ENCODE assay signal across 8 cellular contexts in the genomic region with DNA sequence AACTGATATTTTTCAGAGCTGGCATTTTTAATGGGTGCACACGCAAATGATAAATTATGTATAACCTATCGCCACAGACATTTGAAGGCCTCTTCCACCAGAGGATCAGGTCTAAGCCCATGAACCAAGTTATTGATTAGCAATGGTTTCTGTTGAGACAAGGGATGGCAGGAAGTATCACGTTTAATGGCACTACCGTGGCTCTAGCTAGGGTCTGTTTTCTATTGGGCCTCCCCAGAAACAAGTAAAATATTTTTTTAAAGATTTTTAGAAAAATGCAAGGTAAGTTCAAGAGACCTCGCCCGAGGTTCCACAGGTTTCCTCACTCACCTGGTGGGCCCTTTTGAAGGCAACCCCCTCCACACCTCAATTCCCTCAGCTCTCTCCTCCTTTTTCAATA. TPM values are rescaled to one million over a fixed set of nuclear protein-coding genes. Genes with fewer than 3 reads are reported as not detected.
A peak's percentile ranks its signal among the peaks of the same experiment; 100 is the strongest.
DNase-seq lines count a peak whose midpoint lies in the region; ATAC-seq, FAIRE-seq and TF ChIP-seq lines count a peak whose summit lies in the region.

No MANE protein-coding gene starts in this region.

- peak overlapping the region; percentile 79 for H3K4me3 ChIP-seq in GM12878

- WGBS in GM12878 (ENCODE audit: insufficient coverage, insufficient replicate concordance, low lambda C conversion rate, missing lambda C conversion rate) = 2% methylated on average over 6 of the region's 6 CpGs

- no peaks in the 10 kb centered on the region for H3K27me3 Mint-ChIP-seq in mesothelial cell of epicardium (ENCODE audit: low read depth)

- H3K27ac Mint-ChIP-seq in mesothelial cell of epicardium = peak overlapping the region; percentile 85

- no peak for TF ChIP-seq POLR2A in GM12878 (IDR thresholded peaks at IDR 0.05; ENCODE audit: low read depth, low read length)

- POLR2A ChIA-PET in GM12878 (lab: Charles Lee) = interaction anchor here (0.6 to 2.7 kb wide), 9 partner anchors 9 to 873 kb away, joined by 3 to 16 read pairs (median 5); a partner anchor contains a TSS

- no peaks in the 10 kb centered on the region for H3K9me3 ChIP-seq in GM12878 (replicated peaks; ENCODE audit: control insufficient read depth, insufficient read depth, low read length)

- SMC1A ChIA-PET in GM12878 (lab: Charles Lee; ENCODE audit: uncharacterized antibody, unreplicated experiment) = interaction anchor here (1.1 to 2.2 kb wide), 7 partner anchors 10 to 528 kb away, joined by 3 to 27 read pairs (median 5); a partner anchor contains a TSS

- peak overlapping the region; percentile 87 for H3K4me3 Mint-ChIP-seq in mesothelial cell of epicardium

- H3K36me3 Mint-ChIP-seq in mesothelial cell of epicardium = peaks cover 2% of the 10 kb centered on the region

- TF ChIP-seq RAD21 in GM12878 (IDR thresholded peaks at IDR 0.05; ENCODE audit: insufficient read depth, low read depth, low read length) = no peak

- peak overlapping the region; percentile 64 for H3K4me2 ChIP-seq in GM12878 (ENCODE audit: control insufficient read depth, insufficient read depth)

- in situ Hi-C loops in GM12878 (cut with MboI) = no loop called here

- H3K27ac ChIP-seq in GM12878 (ENCODE audit: control insufficient read depth, insufficient read depth) = peak overlapping the region; percentile 69

- RAD21 ChIA-PET in GM12878 (lab: Charles Lee; ENCODE audit: unreplicated experiment) = interaction anchor here (1.0 to 1.9 kb wide), 5 partner anchors 9 to 178 kb away, joined by 4 to 16 read pairs (median 5); a partner anchor contains a TSS

- no peaks in the 10 kb centered on the region for H4K20me1 ChIP-seq in GM12878 (ENCODE audit: control insufficient read depth, insufficient read depth)

- no TSS peak for BruUV-seq in GM12878 (replicated peaks; lab: Mats Ljungman, UMichigan)

- ATAC-seq in HG03571 (IDR thresholded peaks at IDR 0.05; ENCODE audit: unreplicated experiment) = peak; percentile 16
- ATAC-seq in GM12878 = peak; percentile 28
- no peak for ATAC-seq in HG03039 (IDR thresholded peaks at IDR 0.05; ENCODE audit: unreplicated experiment)

- TF ChIP-seq CTCF in GM12878 (IDR thresholded peaks at IDR 0.05 in 2 of 3, conservative IDR thresholded peaks at IDR 0.05 in 1 of 3; ENCODE audit: control insufficient read depth in 2 of 3, extremely low read depth in 1 of 3, insufficient read depth in 1 of 3, low read depth in 3 of 3, low read length in 3 of 3) (no peak), mesothelial cell of epicardium (IDR thresholded peaks at IDR 0.05; ENCODE audit: unreplicated experiment) (no peak)

- no peaks in the 10 kb centered on the region for H3K27me3 ChIP-seq in GM12878 (replicated peaks in 1 of 2; ENCODE audit: control insufficient read depth in 2 of 2, insufficient read depth in 2 of 2, low read length in 1 of 2)

- FAIRE-seq in GM12878 (lab: Jason Lieb, UNC) = no peak

- H2AFZ ChIP-seq in GM12878 (ENCODE audit: control insufficient read depth, low read depth, low read length) = peak overlapping the region; percentile 80

- DNase-seq in NCI-H1092 treated with DMSO at 0.1 percent for 48 hours (lab: John Stamatoyannopoulos, UW) (peak; percentile 8), NCI-H1092 (lab: John Stamatoyannopoulos, UW) (no peak), GM12878 (ENCODE audit: low read depth, low spot score) (no peak), mesothelial cell of epicardium (ENCODE audit: low spot score in 2 of 2, unreplicated experiment in 2 of 2) (no peak), DMS 273 (lab: John Stamatoyannopoulos, UW; ENCODE audit: unreplicated experiment) (no peak), epidermal melanocyte (ENCODE audit: insufficient read length, low spot score) (no peak)

- no peaks in the 10 kb centered on the region for H3K36me3 ChIP-seq in GM12878 (ENCODE audit: control insufficient read depth in 2 of 2, insufficient read depth in 2 of 2, low read length in 1 of 2)

- CTCF ChIA-PET in GM12878 (lab: Yijun Ruan, JAX) = interaction anchor here (0.7 to 3.7 kb wide), 8 partner anchors 9 to 260 kb away, joined by 3 to 30 read pairs (median 6); a partner anchor contains a TSS

- H3K9me3 Mint-ChIP-seq in mesothelial cell of epicardium = no peaks in the 10 kb centered on the region

- peaks cover 36% of the 10 kb centered on the region for H3K4me1 Mint-ChIP-seq in mesothelial cell of epicardium

- intact Hi-C loops in GM12878 (cut with micrococcal nuclease; ENCODE audit: unreplicated experiment) = loop anchor here (2.0 to 10.0 kb wide), 2 partner anchors 50 to 258 kb away; a partner anchor contains a TSS

- H3K4me1 ChIP-seq in GM12878 (ENCODE audit: control insufficient read depth, insufficient read depth, low read length) = peaks cover 12% of the 10 kb centered on the region; the same call in 1 of the 2 replicates

- peaks cover 63% of the 10 kb centered on the region for H3K79me2 ChIP-seq in GM12878 (ENCODE audit: control insufficient read depth, insufficient read depth, low read length)

- H3K9ac ChIP-seq in GM12878 (ENCODE audit: control insufficient read depth, insufficient read depth, low read length) = peak overlapping the region; percentile 63

- TF ChIP-seq EP300 in GM12878 (IDR thresholded peaks at IDR 0.05; ENCODE audit: borderline replicate concordance in 1 of 2, control insufficient read depth in 1 of 2, low read depth in 2 of 2, low read length in 2 of 2) = no peak

TF ChIP-seq in GM12878, 131 proteins besides CTCF, POLR2A, EP300 and RAD21 (continues in another document):
- no peak for TF ChIP-seq SMAD1 (IDR thresholded peaks at IDR 0.05; ENCODE audit: low read depth, partially characterized antibody)
- 0 out of 2 replicates have a peak, but pooled peaks have one; percentile 24 for TF ChIP-seq MTA2 (IDR thresholded peaks at IDR 0.05; ENCODE audit: low read depth)

RNA-seq across cellular contexts. Expression of a gene that starts 0.7 kb away (rescaled TPM):
- total RNA-seq in GM12878 (2013; cell fraction: nucleolus; rRNA removed) = 29.2 and 30.2 TPM in 2 replicates
- total RNA-seq in GM12878 (2014; rRNA removed) (23.8 and 28.2 TPM in 2 replicates), GM12878 (2014; rRNA removed; fragmentation: Illumina TruSeq; extraction: Trizol) (28.4 and 29.7 TPM in 2 replicates), GM12878 (2021) (46.8 and 53.9 TPM in 2 replicates), mesothelial cell of epicardium (49.5 to 52.7 TPM (median 50.4 TPM) in 3 replicates)
- 14.1 TPM for polyA plus RNA-seq in GM12878 (2011; ENCODE audit: low read depth)
- polyA plus RNA-seq in GM12878 (2011; rRNA removed) (20.5 and 34.1 TPM in 2 replicates), GM12878 (2014; fragmentation: Illumina TruSeq; extraction: Trizol) (25.1 and 32.6 TPM in 2 replicates), GM12878 (2014; fragmentation: Nextera tagmentation; extraction: Ambion mirVana) (10 to 100 TPM; 10.1 to 13.0 TPM), GM12878 (2014; rRNA removed) (14.6 and 17.4 TPM in 2 replicates), GM12878 (2016; fragmentation: Nextera tagmentation; extraction: Ambion mirVana) (10 to 100 TPM; 81.9 to 95.2 TPM)
- 10.2 and 15.1 TPM in 2 replicates for polyA plus RNA-seq in GM12878 (2011; cell fraction: cytosol; rRNA removed)
- polyA plus RNA-seq in GM12878 (2011; cell fraction: nucleus; rRNA removed) = 8.4 and 11.9 TPM in 2 replicates
- polyA plus RNA-seq in GM12878 (2012) = 19.4 and 24.3 TPM in 2 replicates
- 22.9 and 30.2 TPM in 2 replicates for polyA minus RNA-seq in GM12878 (2011; rRNA and poly(A)+ RNA removed)
- polyA minus RNA-seq in GM12878 (2011; cell fraction: cytosol; rRNA and poly(A)+ RNA removed) = 15.3 and 19.4 TPM in 2 replicates
- polyA minus RNA-seq in GM12878 (2011; cell fraction: nucleus; rRNA and poly(A)+ RNA removed) = 6.9 and 10.6 TPM in 2 replicates

RNA-seq across cellular contexts. Expression of a gene that starts 50.9 kb away (rescaled TPM):
- 8.7 and 12.0 TPM in 2 replicates for total RNA-seq in GM12878 (2013; cell fraction: nucleolus; rRNA removed)
- total RNA-seq in GM12878 (2014; rRNA removed) (27.3 and 35.4 TPM in 2 replicates), GM12878 (2014; rRNA removed; fragmentation: Illumina TruSeq; extraction: Trizol) (45.0 and 45.6 TPM in 2 replicates), GM12878 (2021) (32.7 and 36.5 TPM in 2 replicates), mesothelial cell of epicardium (31.9 to 35.6 TPM (median 34.7 TPM) in 3 replicates)
- polyA plus RNA-seq in GM12878 (2011; ENCODE audit: low read depth) = 21.9 TPM
- polyA plus RNA-seq in GM12878 (2011; rRNA removed) (41.5 and 75.1 TPM in 2 replicates), GM12878 (2014; fragmentation: Illumina TruSeq; extraction: Trizol) (37.2 and 45.5 TPM in 2 replicates), GM12878 (2014; fragmentation: Nextera tagmentation; extraction: Ambion mirVana) (10 to 100 TPM; 38.5 to 61.2 TPM), GM12878 (2014; rRNA removed) (33.7 and 41.6 TPM in 2 replicates), GM12878 (2016; fragmentation: Nextera tagmentation; extraction: Ambion mirVana) (10 to 100 TPM; 84.0 to 86.0 TPM)
- polyA plus RNA-seq in GM12878 (2011; cell fraction: cytosol; rRNA removed) = 14.5 and 15.2 TPM in 2 replicates
- 12.0 and 13.0 TPM in 2 replicates for polyA plus RNA-seq in GM12878 (2011; cell fraction: nucleus; rRNA removed)
- polyA plus RNA-seq in GM12878 (2012) = 34.0 and 34.9 TPM in 2 replicates
- polyA minus RNA-seq in GM12878 (2011; rRNA and poly(A)+ RNA removed) = 8.4 and 11.3 TPM in 2 replicates
- 3.1 and 6.0 TPM in 2 replicates for polyA minus RNA-seq in GM12878 (2011; cell fraction: cytosol; rRNA and poly(A)+ RNA removed)
- polyA minus RNA-seq in GM12878 (2011; cell fraction: nucleus; rRNA and poly(A)+ RNA removed) = 3.4 and 4.3 TPM in 2 replicates
